Comparison of ENCODE assay signal across 8 cellular contexts in genomic region chr16:89490386-89491237, GRCh38. TPM values are rescaled to one million over a fixed set of nuclear protein-coding genes. Genes with fewer than 3 reads are reported as not detected.
A peak's percentile ranks its signal among the peaks of the same experiment; 100 is the strongest.
DNase-seq lines count a peak whose midpoint lies in the region; ATAC-seq lines count a peak whose summit lies in the region.

Gene ANKRD11 (minus strand): TSS chr16:89490561. CDS start chr16:89317019, 173,542 bp downstream.

- peak within 1 kb of the TSS; percentile 97 for H2BK120ac ChIP-seq in mesendoderm (ENCODE audit: low read depth, low read length)

- H2BK15ac ChIP-seq in mesendoderm (replicated peaks; ENCODE audit: low read depth), result no peak within 1 kb of the TSS

- H3K27ac ChIP-seq in mesendoderm (ENCODE audit: low read depth, low read length), result peak within 1 kb of the TSS; percentile 72

- peaks cover 12% of the 10 kb centered on the region for H3K4me1 ChIP-seq in NT2/D1 (ENCODE audit: insufficient read depth, insufficient read length)
- H3K4me1 ChIP-seq in endocrine pancreas (ENCODE audit: control insufficient read depth, insufficient read depth, low read length), result peaks cover 6% of the 10 kb centered on the region
- H3K4me1 ChIP-seq in mesendoderm (ENCODE audit: control insufficient read depth, low read depth, low read length), result peaks cover 4% of the 10 kb centered on the region

- H3K27me3 ChIP-seq in NT2/D1 (ENCODE audit: insufficient read depth, insufficient read length) (no peaks in the 10 kb centered on the region), endocrine pancreas (ENCODE audit: control insufficient read depth, insufficient read depth, low read length) (no peaks in the 10 kb centered on the region), mesendoderm (ENCODE audit: insufficient read depth, low read length, poor library complexity) (no peaks in the 10 kb centered on the region)

- peak within 1 kb of the TSS; percentile 100 for H3K18ac ChIP-seq in mesendoderm (ENCODE audit: low read length)

- H3K4ac ChIP-seq in mesendoderm (ENCODE audit: low read depth, low read length), result peak within 1 kb of the TSS; percentile 100

- H4K5ac ChIP-seq in mesendoderm (ENCODE audit: low read length), result no peak within 1 kb of the TSS

- H3K27ac Mint-ChIP-seq in activated CD8-positive, alpha-beta memory T cell treated with anti-CD3 and anti-CD28 coated beads, Interleukin-2, amount 10 ng/mL, durations not matched to agents 7 days and 5 days, result peak within 1 kb of the TSS; percentile 95

- peak within 1 kb of the TSS; percentile 81 for H4K8ac ChIP-seq in mesendoderm (ENCODE audit: low read depth, low read length)

- no peaks in the 10 kb centered on the region for H3K9me3 Mint-ChIP-seq in activated CD8-positive, alpha-beta memory T cell treated with anti-CD3 and anti-CD28 coated beads, Interleukin-2, amount 10 ng/mL, durations not matched to agents 7 days and 5 days (ENCODE audit: low read depth)

- peaks cover 41% of the 10 kb centered on the region for H3K79me2 ChIP-seq in mesendoderm (ENCODE audit: control insufficient read depth, insufficient read depth, low read length)

- peak within 1 kb of the TSS; percentile 45 for H3K4me2 ChIP-seq in mesendoderm (ENCODE audit: low read length)

- no CpG with 5 or more reads among the region's 105 CpGs for WGBS in mesendoderm (ENCODE audit: extremely low coverage, insufficient coverage, low lambda C conversion rate)

- peak; percentile 80 for ATAC-seq in GM21381 (IDR thresholded peaks at IDR 0.05; ENCODE audit: unreplicated experiment)
- ATAC-seq in activated CD8-positive, alpha-beta memory T cell treated with anti-CD3 and anti-CD28 coated beads, Interleukin-2, amount 10 ng/mL, durations not matched to agents 7 days and 5 days, result peak; percentile 91

- no peak within 1 kb of the TSS for H2AK5ac ChIP-seq in mesendoderm (ENCODE audit: low read length)

- peak within 1 kb of the TSS; percentile 87 for H3K56ac ChIP-seq in mesendoderm (ENCODE audit: low read length)

- peak; percentile 99 for DNase-seq in COR-L47 (lab: John Stamatoyannopoulos, UW)
- peak in 75 of 76 experiments; percentile 40 to 100 (median 98) for DNase-seq in HUDEP-2 (lab: John Stamatoyannopoulos, UW; ENCODE audit: unreplicated experiment in 76 of 76)
- peak; percentile 99 for DNase-seq in NT2/D1 (ENCODE audit: low read depth, low spot score)
- DNase-seq in activated CD8-positive, alpha-beta memory T cell treated with anti-CD3 and anti-CD28 coated beads, Interleukin-2, amount 10 ng/mL, durations not matched to agents 7 days and 5 days, result peak; percentile 100
- peak; percentile 100 for DNase-seq in mesendoderm
- peak; percentile 93 for DNase-seq in stimulated activated CD8-positive, alpha-beta memory T cell treated with anti-CD3 and anti-CD28 coated beads, Interleukin-15, amount 100 ng/mL, for 1 hour (ENCODE audit: low read depth)

- peak within 1 kb of the TSS; percentile 84 for H3K4me3 ChIP-seq in NT2/D1 (ENCODE audit: insufficient read length, low read depth)
- H3K4me3 ChIP-seq in endocrine pancreas (ENCODE audit: control insufficient read depth, insufficient read depth, low read length), result peak within 1 kb of the TSS; percentile 89
- peak within 1 kb of the TSS; percentile 89 for H3K4me3 ChIP-seq in mesendoderm (ENCODE audit: low read length)

- CTCF ChIA-PET in activated CD8-positive, alpha-beta memory T cell treated with anti-CD3 and anti-CD28 coated beads, Interleukin-2, amount 10 ng/mL, durations not matched to agents 7 days and 5 days (lab: Charles Lee), result interaction anchor here (1.0 to 2.5 kb wide), 3 partner anchors 17 to 176 kb away, joined by 4 to 13 read pairs (median 4); partner anchors contain the start of gene SPG7

- H3K4me3 Mint-ChIP-seq in activated CD8-positive, alpha-beta memory T cell treated with anti-CD3 and anti-CD28 coated beads, Interleukin-2, amount 10 ng/mL, durations not matched to agents 7 days and 5 days, result peak within 1 kb of the TSS; percentile 92

- no peak within 1 kb of the TSS for H3K23ac ChIP-seq in mesendoderm (ENCODE audit: low read length)

- H3K9me3 ChIP-seq in NT2/D1 (ENCODE audit: insufficient read depth, low read length) (no peaks in the 10 kb centered on the region), endocrine pancreas (ENCODE audit: control insufficient read depth, low read length) (no peaks in the 10 kb centered on the region)

- peaks cover 50% of the 10 kb centered on the region for H3K4me1 Mint-ChIP-seq in activated CD8-positive, alpha-beta memory T cell treated with anti-CD3 and anti-CD28 coated beads, Interleukin-2, amount 10 ng/mL, durations not matched to agents 7 days and 5 days

- peaks cover 10% of the 10 kb centered on the region for H3K79me1 ChIP-seq in mesendoderm (ENCODE audit: low read length)

- H3K9ac ChIP-seq in NT2/D1 (ENCODE audit: insufficient read length, low read depth) (peak within 1 kb of the TSS; percentile 91), endocrine pancreas (ENCODE audit: control insufficient read depth, insufficient read depth, low read length) (peak within 1 kb of the TSS; percentile 91), mesendoderm (ENCODE audit: low read length) (peak within 1 kb of the TSS; percentile 83)

- no peak within 1 kb of the TSS for H2BK5ac ChIP-seq in mesendoderm (ENCODE audit: low read length)

- no peaks in the 10 kb centered on the region for H3K27me3 Mint-ChIP-seq in activated CD8-positive, alpha-beta memory T cell treated with anti-CD3 and anti-CD28 coated beads, Interleukin-2, amount 10 ng/mL, durations not matched to agents 7 days and 5 days

- H3K36me3 Mint-ChIP-seq in activated CD8-positive, alpha-beta memory T cell treated with anti-CD3 and anti-CD28 coated beads, Interleukin-2, amount 10 ng/mL, durations not matched to agents 7 days and 5 days, result peaks cover 17% of the 10 kb centered on the region

- peaks cover 25% of the 10 kb centered on the region for H3K36me3 ChIP-seq in NT2/D1 (ENCODE audit: insufficient read depth, insufficient read length, low read length)
- H3K36me3 ChIP-seq in endocrine pancreas (ENCODE audit: control insufficient read depth, insufficient read depth, low read length), result no peaks in the 10 kb centered on the region
- H3K36me3 ChIP-seq in mesendoderm (ENCODE audit: control insufficient read depth, insufficient read depth, low read length), result no peaks in the 10 kb centered on the region

RNA-seq across cellular contexts. Expression of gene ANKRD11, which starts in this region (rescaled TPM):
- total RNA-seq in activated CD8-positive, alpha-beta memory T cell treated with anti-CD3 and anti-CD28 coated beads, Interleukin-2, amount 10 ng/mL, durations not matched to agents 7 days and 5 days, result 100 to 1,000 TPM; 184 to 235 TPM
- polyA plus RNA-seq in mesendoderm (2013, experiment 1 of 2), result 92.2 TPM
- 93.3 TPM for polyA plus RNA-seq in mesendoderm (2013, experiment 2 of 2)

Comparison
In these comparisons a context has a peak if more than half of its experiments do, and no peak if none do; other contexts are left out.
1. Peak in every context shown above with its lines: DNase-seq, ATAC-seq, H3K4me3 ChIP-seq and H3K27ac ChIP-seq.